In genomic region chr17:76141212-76142043, GRCh38 we compare ENCODE assay signal across 8 cellular contexts. TPM values are rescaled to one million over a fixed set of nuclear protein-coding genes. Genes with fewer than 3 reads are reported as not detected.
DNase-seq lines count a peak whose midpoint lies in the region; ATAC-seq and TF ChIP-seq lines count a peak whose summit lies in the region.

TSS of gene FOXJ1 (minus strand) at chr17:76141245. CDS start at chr17:76140395, 850 bp downstream.

- DNase-seq in GM03348 (ENCODE audit: low spot score) (peak; percentile 98), NCI-H2107 (lab: John Stamatoyannopoulos, UW) (peak; percentile 88), UCSD-AML1 (lab: John Stamatoyannopoulos, UW; ENCODE audit: unreplicated experiment) (peak; percentile 89), gastrocnemius medialis (peak; percentile 69 to 86)

- H3K27me3 ChIP-seq in iPS-18a (ENCODE audit: control insufficient read depth, insufficient read depth, low read length) (peaks cover 79% of the 10 kb centered on the region), gastrocnemius medialis (peaks cover 46% of the 10 kb centered on the region in 3 donors)

- peak within 1 kb of the TSS; percentile 70 for H3K9ac ChIP-seq in iPS-18a (ENCODE audit: low read length)

- TF ChIP-seq POLR2A in gastrocnemius medialis (IDR thresholded peaks at IDR 0.05) = no peak

- no peaks in the 10 kb centered on the region for H3K36me3 Mint-ChIP-seq in brain

- intact Hi-C loops in gastrocnemius medialis (cut with DNase I; ENCODE audit: low total_unique reads) = loop anchor here (5.0 kb wide), 1 partner anchor 136 kb away; no protein-coding TSS in a partner anchor

- H3K36me3 ChIP-seq in iPS-18a (ENCODE audit: control insufficient read depth, low read depth, low read length) (no peaks in the 10 kb centered on the region), gastrocnemius medialis (peaks cover 0 to 14% of the 10 kb centered on the region in 2 donors)

- H3K4me3 Mint-ChIP-seq in brain = peak within 1 kb of the TSS; percentile 78 to 86 (median 79)

- H3K4me3 ChIP-seq in iPS-18a (ENCODE audit: low read length) = peak within 1 kb of the TSS; percentile 79
- H3K4me3 ChIP-seq in gastrocnemius medialis = peak within 1 kb of the TSS; percentile 50 to 68 (median 58)

- ATAC-seq in HG02981 (IDR thresholded peaks at IDR 0.05; ENCODE audit: unreplicated experiment) = peak; percentile 63
- peak; percentile 84 to 89 for ATAC-seq in gastrocnemius medialis
- no peak for ATAC-seq in GM18858 (IDR thresholded peaks at IDR 0.05; ENCODE audit: unreplicated experiment)

- TF ChIP-seq CTCF in brain (conservative IDR thresholded peaks at IDR 0.05) (no peak), gastrocnemius medialis (IDR thresholded peaks at IDR 0.05 in 4 of 5, conservative IDR thresholded peaks at IDR 0.05 in 1 of 5) (no peak)

- in situ Hi-C loops in gastrocnemius medialis (cut with MboI; ENCODE audit: low sequenced_read_pairs in 4 of 4) = no loop called here

- no peak within 1 kb of the TSS for H3K27ac ChIP-seq in iPS-18a (ENCODE audit: low read length)
- peak within 1 kb of the TSS in 1 of 4 donors; percentile 3 for H3K27ac ChIP-seq in gastrocnemius medialis

- peak within 1 kb of the TSS; percentile 65 to 94 (median 84) for H3K27ac Mint-ChIP-seq in brain

- peaks cover 62% of the 10 kb centered on the region for H3K4me1 Mint-ChIP-seq in brain

- H3K9me3 ChIP-seq in iPS-18a (ENCODE audit: control insufficient read depth, low read depth, low read length) (no peaks in the 10 kb centered on the region), gastrocnemius medialis (no peaks in the 10 kb centered on the region)

- H3K27me3 Mint-ChIP-seq in brain = peaks cover 11% of the 10 kb centered on the region

- peaks cover 64% of the 10 kb centered on the region for H3K4me1 ChIP-seq in iPS-18a (ENCODE audit: control insufficient read depth, low read depth, low read length)
- H3K4me1 ChIP-seq in gastrocnemius medialis = peaks cover 23 to 28% of the 10 kb centered on the region in 2 donors

- H3K9me3 Mint-ChIP-seq in brain = no peaks in the 10 kb centered on the region

RNA-seq across cellular contexts. Expression of gene FOXJ1, which starts in this region (rescaled TPM):
- 2.4 TPM for polyA plus RNA-seq in brain (ENCODE audit: insufficient read depth, low read depth, low replicate concordance)
- total RNA-seq in gastrocnemius medialis = under 1 TPM in 2 of 4 donors, not detected in 2; 0.16 to 0.62 TPM

Comparison
In these comparisons a context has a peak if more than half of its experiments do, and no peak if none do; other contexts are left out.
1. Peak in DNase-seq, ATAC-seq and H3K4me3 ChIP-seq in gastrocnemius medialis; RNA of the gene not detected or under 1 TPM.